35 cellular contexts compared by ENCODE assay signal in the genomic region with DNA sequence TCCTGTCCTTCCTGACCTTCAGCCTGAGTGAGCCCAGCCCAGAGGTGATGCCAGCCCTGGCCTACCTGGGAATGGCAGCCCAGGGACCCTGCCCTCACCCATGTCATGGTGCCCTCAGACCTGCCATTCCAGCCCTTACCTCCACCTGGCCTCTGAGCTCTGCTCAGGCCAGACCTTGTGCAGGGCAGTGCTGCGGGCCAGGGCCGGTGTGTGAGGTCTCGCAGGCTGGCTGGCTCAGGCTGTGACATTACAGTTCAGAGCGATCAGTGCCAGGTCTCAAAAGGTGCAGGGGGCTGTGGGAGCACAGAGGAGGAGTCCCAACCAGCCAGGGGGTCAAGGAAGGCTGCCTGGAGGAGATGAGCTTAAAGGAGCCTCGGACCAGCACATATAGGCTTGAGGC. TPM values are rescaled to one million over a fixed set of nuclear protein-coding genes. Genes with fewer than 3 reads are reported as not detected.
"Had no signal": no experiment of that assay in that cellular context is flagged by ENCODE, and none has a peak within 500 bp of the region (broad histone marks: within the 10 kb centered on the region; RNA-seq: fewer than 3 reads in every experiment).

No MANE protein-coding gene starts in this region.

- DNase-seq: activated CD4-positive, alpha-beta memory T cell treated with anti-CD3 and anti-CD28 coated beads for 36 hours; activated CD4-positive, alpha-beta T cell treated with anti-CD3 and anti-CD28 coated beads, Interleukin-2, amount 10 ng/mL, durations not matched to agents 24 days and 14 days; activated CD4-positive, CD25-positive, alpha-beta regulatory T cell treated with anti-CD3 and anti-CD28 coated beads, Interleukin-2, amount 50 U/mL, for 72 hours; activated CD8-positive, alpha-beta memory T cell treated with anti-CD3 and anti-CD28 coated beads, Interleukin-2, amount 50 U/mL, for 48 hours; activated gamma-delta T cell; activated naive CD4-positive, alpha-beta T cell treated with anti-CD3 and anti-CD28 coated beads, Interleukin-2, amount 50 U/mL, for 16 hours; activated T-cell treated with anti-CD3 and anti-CD28 coated beads, Interleukin-2, amount 50 U/mL, for 24 hours; amniotic stem cell; caudate nucleus; cortex of kidney; head of caudate nucleus; hippocampal formation; left cardiac atrium; mammary epithelial cell; ovary; stimulated activated CD4-positive, alpha-beta T cell treated with anti-CD3 and anti-CD28 coated beads, Interleukin-12 subunit alpha, Interleukin-12 subunit beta, amount 100 ng/mL, for 4 hours; stimulated activated CD4-positive, alpha-beta T cell treated with anti-CD3 and anti-CD28 coated beads, Interleukin-4, amount 100 ng/mL, for 1 hour; stimulated activated naive CD8-positive, alpha-beta T cell treated with anti-CD3 and anti-CD28 coated beads, Interleukin-15, amount 100 ng/mL, for 72 hours; substantia nigra had no signal

- H3K4me3 Mint-ChIP-seq: activated CD4-positive, alpha-beta memory T cell treated with anti-CD3 and anti-CD28 coated beads for 36 hours; activated CD4-positive, alpha-beta T cell treated with anti-CD3 and anti-CD28 coated beads, Interleukin-2, amount 10 ng/mL, durations not matched to agents 24 days and 14 days; activated T-cell treated with anti-CD3 and anti-CD28 coated beads, Interleukin-2, amount 50 U/mL, for 24 hours; nephron; stimulated activated naive CD8-positive, alpha-beta T cell treated with anti-CD3 and anti-CD28 coated beads, Interleukin-15, amount 100 ng/mL, for 72 hours; type B pancreatic cell had no signal

- H3K27ac ChIP-seq: gastroesophageal sphincter, ovary, vagina had no signal

- H3K27me3 ChIP-seq: ovary, vagina had no signal

- H3K36me3 ChIP-seq: gastroesophageal sphincter, ovary, vagina had no signal

- H3K36me3 Mint-ChIP-seq: activated CD4-positive, alpha-beta memory T cell treated with anti-CD3 and anti-CD28 coated beads for 36 hours; type B pancreatic cell had no signal

- H3K27me3 Mint-ChIP-seq: activated CD4-positive, alpha-beta memory T cell treated with anti-CD3 and anti-CD28 coated beads for 36 hours had no signal

- ATAC-seq: gastroesophageal sphincter; left cardiac atrium; sciatic nerve; stimulated activated naive CD8-positive, alpha-beta T cell treated with anti-CD3 and anti-CD28 coated beads, Interleukin-15, amount 100 ng/mL, for 72 hours had no signal

- H3K9me3 ChIP-seq: gastroesophageal sphincter, ovary, vagina had no signal

- H3K9me3 Mint-ChIP-seq: activated CD4-positive, alpha-beta memory T cell treated with anti-CD3 and anti-CD28 coated beads for 36 hours; activated CD4-positive, alpha-beta T cell treated with anti-CD3 and anti-CD28 coated beads, Interleukin-2, amount 10 ng/mL, durations not matched to agents 24 days and 14 days; activated T-cell treated with anti-CD3 and anti-CD28 coated beads, Interleukin-2, amount 50 U/mL, for 24 hours; nephron; stimulated activated naive CD8-positive, alpha-beta T cell treated with anti-CD3 and anti-CD28 coated beads, Interleukin-15, amount 100 ng/mL, for 72 hours; type B pancreatic cell had no signal

- H3K4me1 Mint-ChIP-seq: nephron had no signal

- H3K27ac Mint-ChIP-seq: activated CD4-positive, alpha-beta memory T cell treated with anti-CD3 and anti-CD28 coated beads for 36 hours; activated CD4-positive, alpha-beta T cell treated with anti-CD3 and anti-CD28 coated beads, Interleukin-2, amount 10 ng/mL, durations not matched to agents 24 days and 14 days; activated T-cell treated with anti-CD3 and anti-CD28 coated beads, Interleukin-2, amount 50 U/mL, for 24 hours; nephron; progenitor cell of endocrine pancreas; stimulated activated naive CD8-positive, alpha-beta T cell treated with anti-CD3 and anti-CD28 coated beads, Interleukin-15, amount 100 ng/mL, for 72 hours; type B pancreatic cell had no signal

- H3K4me3 ChIP-seq: gastroesophageal sphincter, ovary, skin epidermis, vagina had no signal

RNA-seq across cellular contexts. Expression of a gene that starts 6.4 kb away (rescaled TPM):
- total RNA-seq: activated CD4-positive, alpha-beta memory T cell treated with anti-CD3 and anti-CD28 coated beads for 36 hours; activated CD8-positive, alpha-beta memory T cell treated with anti-CD3 and anti-CD28 coated beads for 36 hours; astrocyte; chondrocyte; endothelial cell of umbilical vein; fibroblast of lung; fibroblast of villous mesenchyme; gastroesophageal sphincter; liver; mammary epithelial cell; mucosa of gallbladder; ovary; progenitor cell of endocrine pancreas; renal cortical epithelial cell; sciatic nerve; vagina had no signal

RNA-seq across cellular contexts. Expression of a gene that starts 7.4 kb away (rescaled TPM):
- total RNA-seq: activated CD4-positive, alpha-beta memory T cell treated with anti-CD3 and anti-CD28 coated beads for 36 hours; chondrocyte; endothelial cell of umbilical vein; fibroblast of lung; fibroblast of villous mesenchyme; mucosa of gallbladder; ovary; progenitor cell of endocrine pancreas; renal cortical epithelial cell; sciatic nerve; vagina had no signal
